Comparison of ENCODE assay signal across 7 cellular contexts in genomic region chr3:46558184-46559029, GRCh38. TPM values are rescaled to one million over a fixed set of nuclear protein-coding genes. Genes with fewer than 3 reads are reported as not detected.
A peak's percentile ranks its signal among the peaks of the same experiment; 100 is the strongest.
DNase-seq lines count a peak whose midpoint lies in the region; ATAC-seq, FAIRE-seq and TF ChIP-seq lines count a peak whose summit lies in the region.

No MANE protein-coding gene starts in this region.

- H3K4me1 Mint-ChIP-seq in mesothelial cell of epicardium, result peaks cover 16% of the 10 kb centered on the region

- peak overlapping the region; percentile 81 for H3K27ac Mint-ChIP-seq in mesothelial cell of epicardium

- ATAC-seq in HG02938 (IDR thresholded peaks at IDR 0.05; ENCODE audit: unreplicated experiment), result peak; percentile 80

- peaks cover 15% of the 10 kb centered on the region for H3K9me3 Mint-ChIP-seq in mesothelial cell of epicardium

- no peak for TF ChIP-seq CTCF in mesothelial cell of epicardium (IDR thresholded peaks at IDR 0.05; ENCODE audit: unreplicated experiment)

- DNase-seq in GM18507 (ENCODE audit: extremely low spot score, insufficient read length, low read depth) (peak; percentile 60), NCI-H226 (peak; percentile 75), mesothelial cell of epicardium (ENCODE audit: low spot score in 2 of 2, unreplicated experiment in 2 of 2) (peak; percentile 64 to 79)
- peak; percentile 70 for DNase-seq in activated CD4-positive, alpha-beta T cell treated with anti-CD3 and anti-CD28 coated beads, Interleukin-2, amount 50 U/mL, for 1 hour
- peak; percentile 60 for DNase-seq in effector CD8-positive, alpha-beta T cell (lab: John Stamatoyannopoulos, UW)
- peak; percentile 53 for DNase-seq in stimulated activated CD8-positive, alpha-beta memory T cell treated with anti-CD3 and anti-CD28 coated beads, Interleukin-4, amount 100 ng/mL, for 24 hours (ENCODE audit: low read depth)

- H3K36me3 Mint-ChIP-seq in mesothelial cell of epicardium, result peaks cover 1% of the 10 kb centered on the region

- peak overlapping the region; percentile 82 for H3K4me3 Mint-ChIP-seq in mesothelial cell of epicardium

- peaks cover 13% of the 10 kb centered on the region for H3K27me3 Mint-ChIP-seq in mesothelial cell of epicardium (ENCODE audit: low read depth)

- peak; percentile 89 for FAIRE-seq in GM18507 (lab: Jason Lieb, UNC)

RNA-seq across cellular contexts. Expression of gene LRRC2, which starts 7.7 kb away (rescaled TPM):
- 0.87 to 1.7 TPM (median 0.97 TPM) in 3 replicates for total RNA-seq in mesothelial cell of epicardium

RNA-seq across cellular contexts. Expression of gene FAM240A, which starts 53.9 kb away (rescaled TPM):
- total RNA-seq in mesothelial cell of epicardium, result not detected in 3 replicates

Comparison
In these comparisons a context has a peak if more than half of its experiments do, and no peak if none do; other contexts are left out.
1. Peak in every context shown above with its lines: DNase-seq and ATAC-seq.